1 cellular context compared by ENCODE assay signal in the genomic region with DNA sequence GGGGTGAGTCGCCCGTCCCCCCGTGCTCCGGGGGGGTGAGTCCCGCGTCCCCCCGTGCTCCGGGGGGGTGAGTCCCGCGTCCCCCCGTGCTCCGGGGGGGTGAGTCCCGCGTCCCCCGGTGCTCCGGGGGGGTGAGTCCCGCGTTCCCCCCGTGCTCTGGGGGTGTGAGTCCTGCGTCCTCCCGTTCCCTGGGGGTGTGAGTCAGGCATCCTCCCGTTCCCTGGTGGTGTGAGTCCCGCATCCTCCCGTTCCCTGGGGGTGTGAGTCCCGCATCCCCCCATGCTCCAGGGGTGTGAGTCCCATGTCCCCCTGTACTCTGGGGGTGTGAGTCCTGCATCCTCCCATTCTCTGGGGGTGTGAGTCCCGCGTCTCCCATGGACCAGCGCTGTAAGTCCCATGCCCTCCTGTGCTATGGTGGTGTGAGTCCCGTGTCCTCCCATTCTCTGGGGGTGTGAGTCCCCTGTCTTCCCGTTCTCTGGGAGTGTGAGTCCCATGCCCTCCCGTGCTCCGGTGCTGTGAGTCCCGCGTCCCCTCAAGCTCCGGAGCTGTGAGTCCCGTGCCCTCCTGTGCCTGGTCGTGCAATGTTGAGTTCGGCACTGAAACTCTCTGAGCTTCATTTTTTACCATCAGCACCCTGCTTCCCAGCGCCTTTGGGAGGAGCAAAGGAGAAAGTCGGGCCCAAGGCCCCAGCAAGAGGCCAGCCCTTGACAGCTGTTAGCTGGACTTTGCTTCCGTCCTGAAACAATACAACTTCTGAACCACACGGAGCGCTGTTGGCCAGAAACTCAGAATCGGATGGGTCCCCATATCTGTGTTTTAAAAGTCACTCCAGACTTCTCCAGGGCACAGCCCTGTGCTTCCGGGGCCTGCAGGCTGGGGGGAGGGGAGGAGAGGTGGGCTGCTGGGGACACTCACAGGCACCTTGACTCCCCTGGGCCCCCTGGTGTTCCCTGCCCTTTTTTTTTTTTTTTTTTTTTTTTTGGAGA.
TF ChIP-seq lines count a peak whose summit lies in the region.

No MANE protein-coding gene starts in this region.

TF ChIP-seq in K562, 482 proteins besides CTCF, POLR2A, EP300 and RAD21 (continued from another document and continues in another):
- TF ChIP-seq, protein P1, sequence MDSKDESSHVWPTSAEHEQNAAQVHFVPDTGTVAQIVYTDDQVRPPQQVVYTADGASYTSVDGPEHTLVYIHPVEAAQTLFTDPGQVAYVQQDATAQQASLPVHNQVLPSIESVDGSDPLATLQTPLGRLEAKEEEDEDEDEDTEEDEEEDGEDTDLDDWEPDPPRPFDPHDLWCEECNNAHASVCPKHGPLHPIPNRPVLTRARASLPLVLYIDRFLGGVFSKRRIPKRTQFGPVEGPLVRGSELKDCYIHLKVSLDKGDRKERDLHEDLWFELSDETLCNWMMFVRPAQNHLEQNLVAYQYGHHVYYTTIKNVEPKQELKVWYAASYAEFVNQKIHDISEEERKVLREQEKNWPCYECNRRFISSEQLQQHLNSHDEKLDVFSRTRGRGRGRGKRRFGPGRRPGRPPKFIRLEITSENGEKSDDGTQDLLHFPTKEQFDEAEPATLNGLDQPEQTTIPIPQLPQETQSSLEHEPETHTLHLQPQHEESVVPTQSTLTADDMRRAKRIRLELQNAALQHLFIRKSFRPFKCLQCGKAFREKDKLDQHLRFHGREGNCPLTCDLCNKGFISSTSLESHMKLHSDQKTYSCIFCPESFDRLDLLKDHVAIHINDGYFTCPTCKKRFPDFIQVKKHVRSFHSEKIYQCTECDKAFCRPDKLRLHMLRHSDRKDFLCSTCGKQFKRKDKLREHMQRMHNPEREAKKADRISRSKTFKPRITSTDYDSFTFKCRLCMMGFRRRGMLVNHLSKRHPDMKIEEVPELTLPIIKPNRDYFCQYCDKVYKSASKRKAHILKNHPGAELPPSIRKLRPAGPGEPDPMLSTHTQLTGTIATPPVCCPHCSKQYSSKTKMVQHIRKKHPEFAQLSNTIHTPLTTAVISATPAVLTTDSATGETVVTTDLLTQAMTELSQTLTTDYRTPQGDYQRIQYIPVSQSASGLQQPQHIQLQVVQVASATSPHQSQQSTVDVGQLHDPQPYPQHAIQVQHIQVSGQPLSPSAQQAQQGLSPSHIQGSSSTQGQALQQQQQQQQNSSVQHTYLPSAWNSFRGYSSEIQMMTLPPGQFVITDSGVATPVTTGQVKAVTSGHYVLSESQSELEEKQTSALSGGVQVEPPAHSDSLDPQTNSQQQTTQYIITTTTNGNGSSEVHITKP (IDR thresholded peaks at IDR 0.05; ENCODE audit: partially characterized antibody): no peak
- TF ChIP-seq ZNF79 (CRISPR knock-in tag; IDR thresholded peaks at IDR 0.05; ENCODE audit: low read depth) (no peak), FOXJ3 (CRISPR knock-in tag; IDR thresholded peaks at IDR 0.05) (no peak), SIN3A (IDR thresholded peaks at IDR 0.05; ENCODE audit: borderline replicate concordance in 2 of 2, control insufficient read depth in 1 of 2, low read depth in 2 of 2, low read length in 2 of 2) (0 out of 4 replicates have a peak, but pooled peaks of 1 of the 2 experiments have one; percentile 50), MIER1 (IDR thresholded peaks at IDR 0.05; ENCODE audit: low read depth) (peak; percentile 70; the same call in 1 of the 2 replicates), SIN3B (IDR thresholded peaks at IDR 0.05; ENCODE audit: low read depth) (peak; percentile 42; the same call in 1 of the 2 replicates), CHD4 (IDR thresholded peaks at IDR 0.05; ENCODE audit: insufficient read depth, insufficient replicate concordance, low read depth, low read length, poor library complexity, severe bottlenecking) (no peak), TRIM28 (IDR thresholded peaks at IDR 0.05) (0 out of 2 replicates have a peak, but pooled peaks have one; percentile 35), XRCC4 (IDR thresholded peaks at IDR 0.05; ENCODE audit: extremely low read depth, insufficient read depth, insufficient read length) (no peak), HDGF (IDR thresholded peaks at IDR 0.05) (no peak), RCOR1 (IDR thresholded peaks at IDR 0.05; ENCODE audit: borderline replicate concordance in 1 of 2, low read depth in 2 of 2, low read length in 2 of 2) (peak in 1 of 2 experiments; percentile 53; a peak in 1 of 4 replicates), GABPB2 (CRISPR knock-in tag; conservative IDR thresholded peaks at IDR 0.05) (no peak), SIRT6 (IDR thresholded peaks at IDR 0.05; ENCODE audit: low read depth, low read length) (no peak), NR4A1 (CRISPR knock-in tag; IDR thresholded peaks at IDR 0.05) (no peak), NR4A1 (tag; IDR thresholded peaks at IDR 0.05) (no peak), BMI1 (IDR thresholded peaks at IDR 0.05; ENCODE audit: low read length) (no peak), EHMT2 (IDR thresholded peaks at IDR 0.05) (0 out of 2 replicates have a peak, but pooled peaks have one; percentile 76), ARID2 (IDR thresholded peaks at IDR 0.05) (no peak), ZNF436 (CRISPR knock-in tag; IDR thresholded peaks at IDR 0.05) (no peak), DACH1 (IDR thresholded peaks at IDR 0.05; ENCODE audit: partially characterized antibody) (peak; percentile 99), POLR2AphosphoS5 (IDR thresholded peaks at IDR 0.05; ENCODE audit: control insufficient read depth, insufficient read depth, low read depth, low read length) (peak; percentile 35; the same call in 1 of the 2 replicates), DPF2 (IDR thresholded peaks at IDR 0.05) (peak; percentile 37; the same call in 1 of the 2 replicates), SAFB2 (IDR thresholded peaks at IDR 0.05; ENCODE audit: borderline replicate concordance, low read depth, low read length, severe bottlenecking) (no peak), FOXK2 (conservative IDR thresholded peaks at IDR 0.05 in 1 of 2, IDR thresholded peaks at IDR 0.05 in 1 of 2; ENCODE audit: low read depth in 2 of 2) (0 out of 4 replicates have a peak, but pooled peaks of 1 of the 2 experiments have one; percentile 28), E2F8 (IDR thresholded peaks at IDR 0.05; ENCODE audit: low read depth, partially characterized antibody) (no peak), CBFA2T2 (conservative IDR thresholded peaks at IDR 0.05) (no peak), TCFL5 (CRISPR knock-in tag; conservative IDR thresholded peaks at IDR 0.05) (no peak), SMARCA4 (IDR thresholded peaks at IDR 0.05) (0 out of 2 replicates have a peak, but pooled peaks have one; percentile 32), TEAD1 (CRISPR knock-in tag; IDR thresholded peaks at IDR 0.05) (no peak), SMARCC2 (IDR thresholded peaks at IDR 0.05; ENCODE audit: low read depth) (no peak), CTBP1 (IDR thresholded peaks at IDR 0.05; ENCODE audit: borderline replicate concordance) (peak; percentile 34; the same call in 1 of the 2 replicates), ZFX (CRISPR knock-in tag; IDR thresholded peaks at IDR 0.05) (no peak), MTA3 (IDR thresholded peaks at IDR 0.05; ENCODE audit: borderline replicate concordance) (0 out of 2 replicates have a peak, but pooled peaks have one; percentile 34), KDM4B (IDR thresholded peaks at IDR 0.05; ENCODE audit: borderline replicate concordance in 2 of 2, low read depth in 1 of 2) (no peak), MAZ (CRISPR knock-in tag; conservative IDR thresholded peaks at IDR 0.05 in 1 of 2, IDR thresholded peaks at IDR 0.05 in 1 of 2) (peak in 1 of 2 experiments; percentile 37; a peak in 1 of 4 replicates), ZNF395 (CRISPR knock-in tag; IDR thresholded peaks at IDR 0.05) (no peak), ZNF444 (CRISPR knock-in tag; IDR thresholded peaks at IDR 0.05) (no peak), RAD51 (IDR thresholded peaks at IDR 0.05; ENCODE audit: borderline replicate concordance, low read depth) (no peak), CXXC5 (CRISPR knock-in tag; IDR thresholded peaks at IDR 0.05) (0 out of 2 replicates have a peak, but pooled peaks have one; percentile 17), STAG1 (CRISPR knock-in tag; IDR thresholded peaks at IDR 0.05; ENCODE audit: borderline replicate concordance) (peak; percentile 24; the same call in 1 of the 2 replicates), TCF7 (IDR thresholded peaks at IDR 0.05; ENCODE audit: borderline replicate concordance) (no peak), NFIX (CRISPR knock-in tag; IDR thresholded peaks at IDR 0.05; ENCODE audit: low read depth) (peak; percentile 41; the same call in 1 of the 2 replicates), MEIS2 (IDR thresholded peaks at IDR 0.05; ENCODE audit: partially characterized antibody) (peak; percentile 67), ETV6 (IDR thresholded peaks at IDR 0.05; ENCODE audit: borderline replicate concordance in 1 of 2, low read depth in 2 of 2, low read length in 1 of 2) (no peak), ETV6 (CRISPR knock-in tag; IDR thresholded peaks at IDR 0.05; ENCODE audit: borderline replicate concordance) (no peak), ZNF77 (CRISPR knock-in tag; IDR thresholded peaks at IDR 0.05) (no peak), NR2F6 (CRISPR knock-in tag; IDR thresholded peaks at IDR 0.05) (no peak), MBD1 (CRISPR knock-in tag; IDR thresholded peaks at IDR 0.05) (no peak), RUNX1 (IDR thresholded peaks at IDR 0.05; ENCODE audit: low read depth) (no peak)
- TF ChIP-seq, protein P2, sequence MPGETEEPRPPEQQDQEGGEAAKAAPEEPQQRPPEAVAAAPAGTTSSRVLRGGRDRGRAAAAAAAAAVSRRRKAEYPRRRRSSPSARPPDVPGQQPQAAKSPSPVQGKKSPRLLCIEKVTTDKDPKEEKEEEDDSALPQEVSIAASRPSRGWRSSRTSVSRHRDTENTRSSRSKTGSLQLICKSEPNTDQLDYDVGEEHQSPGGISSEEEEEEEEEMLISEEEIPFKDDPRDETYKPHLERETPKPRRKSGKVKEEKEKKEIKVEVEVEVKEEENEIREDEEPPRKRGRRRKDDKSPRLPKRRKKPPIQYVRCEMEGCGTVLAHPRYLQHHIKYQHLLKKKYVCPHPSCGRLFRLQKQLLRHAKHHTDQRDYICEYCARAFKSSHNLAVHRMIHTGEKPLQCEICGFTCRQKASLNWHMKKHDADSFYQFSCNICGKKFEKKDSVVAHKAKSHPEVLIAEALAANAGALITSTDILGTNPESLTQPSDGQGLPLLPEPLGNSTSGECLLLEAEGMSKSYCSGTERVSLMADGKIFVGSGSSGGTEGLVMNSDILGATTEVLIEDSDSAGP (CRISPR knock-in tag; IDR thresholded peaks at IDR 0.05): no peak
- TF ChIP-seq, protein P3, sequence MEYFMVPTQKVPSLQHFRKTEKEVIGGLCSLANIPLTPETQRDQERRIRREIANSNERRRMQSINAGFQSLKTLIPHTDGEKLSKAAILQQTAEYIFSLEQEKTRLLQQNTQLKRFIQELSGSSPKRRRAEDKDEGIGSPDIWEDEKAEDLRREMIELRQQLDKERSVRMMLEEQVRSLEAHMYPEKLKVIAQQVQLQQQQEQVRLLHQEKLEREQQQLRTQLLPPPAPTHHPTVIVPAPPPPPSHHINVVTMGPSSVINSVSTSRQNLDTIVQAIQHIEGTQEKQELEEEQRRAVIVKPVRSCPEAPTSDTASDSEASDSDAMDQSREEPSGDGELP (CRISPR knock-in tag; IDR thresholded peaks at IDR 0.05; ENCODE audit: borderline replicate concordance): peak; percentile 100
- TF ChIP-seq, protein P4, sequence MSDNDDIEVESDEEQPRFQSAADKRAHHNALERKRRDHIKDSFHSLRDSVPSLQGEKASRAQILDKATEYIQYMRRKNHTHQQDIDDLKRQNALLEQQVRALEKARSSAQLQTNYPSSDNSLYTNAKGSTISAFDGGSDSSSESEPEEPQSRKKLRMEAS (CRISPR knock-in tag; IDR thresholded peaks at IDR 0.05): no peak
